23 cellular contexts compared by ENCODE assay signal in genomic region chr6:85255661-85256060, GRCh38.
"Had no signal": no experiment of that assay in that cellular context is flagged by ENCODE, and none has a peak within 500 bp of the region (broad histone marks: within the 10 kb centered on the region; RNA-seq: fewer than 3 reads in every experiment).

No MANE protein-coding gene starts in this region.

- H3K36me3 Mint-ChIP-seq: stimulated activated effector memory CD8-positive, alpha-beta T cell treated with anti-CD3 and anti-CD28 coated beads, Interleukin-12 subunit alpha, Interleukin-12 subunit beta, amount 100 ng/mL, for 72 hours; stimulated activated memory B cell treated with anti-CD40 and anti-IgM and Interleukin-4, amounts not matched to agents 10 μg/mL and 1 μg/mL and 100 μg/mL, for 72 hours; stimulated activated naive B cell treated with anti-CD40 and anti-IgM and Interleukin-4, amounts not matched to agents 10 μg/mL and 1 μg/mL and 100 μg/mL, for 72 hours; type B pancreatic cell had no signal

- H3K27ac Mint-ChIP-seq: stimulated activated effector memory CD8-positive, alpha-beta T cell treated with anti-CD3 and anti-CD28 coated beads, Interleukin-12 subunit alpha, Interleukin-12 subunit beta, amount 100 ng/mL, for 72 hours; stimulated activated memory B cell treated with anti-CD40 and anti-IgM and Interleukin-4, amounts not matched to agents 10 μg/mL and 1 μg/mL and 100 μg/mL, for 72 hours; stimulated activated naive B cell treated with anti-CD40 and anti-IgM and Interleukin-4, amounts not matched to agents 10 μg/mL and 1 μg/mL and 100 μg/mL, for 72 hours; stimulated activated naive CD8-positive, alpha-beta T cell treated with anti-CD3 and anti-CD28 coated beads, Interleukin-15, amount 100 ng/mL, for 72 hours; stimulated activated naive CD8-positive, alpha-beta T cell treated with anti-CD3 and anti-CD28 coated beads, Interleukin-15, Interleukin-2, amounts not matched to agents 100 ng/mL and 50 ng/mL, for 24 hours; type B pancreatic cell had no signal

- H3K4me1 Mint-ChIP-seq: stimulated activated effector memory CD8-positive, alpha-beta T cell treated with anti-CD3 and anti-CD28 coated beads, Interleukin-12 subunit alpha, Interleukin-12 subunit beta, amount 100 ng/mL, for 72 hours; stimulated activated memory B cell treated with anti-CD40 and anti-IgM and Interleukin-4, amounts not matched to agents 10 μg/mL and 1 μg/mL and 100 μg/mL, for 72 hours; stimulated activated naive B cell treated with anti-CD40 and anti-IgM and Interleukin-4, amounts not matched to agents 10 μg/mL and 1 μg/mL and 100 μg/mL, for 72 hours; stimulated activated naive CD8-positive, alpha-beta T cell treated with anti-CD3 and anti-CD28 coated beads, Interleukin-15, amount 100 ng/mL, for 72 hours had no signal

- H3K4me3 Mint-ChIP-seq: stimulated activated effector memory CD8-positive, alpha-beta T cell treated with anti-CD3 and anti-CD28 coated beads, Interleukin-12 subunit alpha, Interleukin-12 subunit beta, amount 100 ng/mL, for 72 hours; stimulated activated memory B cell treated with anti-CD40 and anti-IgM and Interleukin-4, amounts not matched to agents 10 μg/mL and 1 μg/mL and 100 μg/mL, for 72 hours; stimulated activated naive B cell treated with anti-CD40 and anti-IgM and Interleukin-4, amounts not matched to agents 10 μg/mL and 1 μg/mL and 100 μg/mL, for 72 hours; stimulated activated naive CD8-positive, alpha-beta T cell treated with anti-CD3 and anti-CD28 coated beads, Interleukin-15, amount 100 ng/mL, for 72 hours; stimulated activated naive CD8-positive, alpha-beta T cell treated with anti-CD3 and anti-CD28 coated beads, Interleukin-15, Interleukin-2, amounts not matched to agents 100 ng/mL and 50 ng/mL, for 24 hours; type B pancreatic cell had no signal

- H3K9me3 Mint-ChIP-seq: type B pancreatic cell had no signal

- DNase-seq: stimulated activated CD4-positive, alpha-beta T cell treated with anti-CD3 and anti-CD28 coated beads, Interleukin-2, amount 100 ng/mL, for 48 hours; stimulated activated CD4-positive, alpha-beta T cell treated with anti-CD3 and anti-CD28 coated beads, Interleukin-4, amount 100 ng/mL, for 1 hour; stimulated activated CD4-positive, alpha-beta T cell treated with anti-CD3 and anti-CD28 coated beads, Interleukin-4, amount 100 ng/mL, for 4 hours; stimulated activated CD8-positive, alpha-beta memory T cell treated with anti-CD3 and anti-CD28 coated beads, Interleukin-4, amount 100 ng/mL, for 48 hours; stimulated activated naive B cell treated with anti-CD40 and anti-IgM and Interleukin-4, amounts not matched to agents 10 μg/mL and 1 μg/mL and 100 μg/mL, for 72 hours; stimulated activated naive CD4-positive, alpha-beta T cell; stimulated activated naive CD4-positive, alpha-beta T cell treated with Interleukin-2 at 50 U/mL for 16 hours; stimulated activated naive CD8-positive, alpha-beta T cell treated with anti-CD3 and anti-CD28 coated beads, Interleukin-15, amount 100 ng/mL, for 72 hours; stimulated activated naive CD8-positive, alpha-beta T cell treated with anti-CD3 and anti-CD28 coated beads, Interleukin-15, Interleukin-2, amounts not matched to agents 100 U/mL and 50 U/mL, for 24 hours; stomach; substantia nigra; testis; thyroid gland; tibial artery; transverse colon; trophoblast cell; upper lobe of left lung; upper lobe of right lung; uterus had no signal
